ENCODE assay signal across 16 cellular contexts in the genomic region with DNA sequence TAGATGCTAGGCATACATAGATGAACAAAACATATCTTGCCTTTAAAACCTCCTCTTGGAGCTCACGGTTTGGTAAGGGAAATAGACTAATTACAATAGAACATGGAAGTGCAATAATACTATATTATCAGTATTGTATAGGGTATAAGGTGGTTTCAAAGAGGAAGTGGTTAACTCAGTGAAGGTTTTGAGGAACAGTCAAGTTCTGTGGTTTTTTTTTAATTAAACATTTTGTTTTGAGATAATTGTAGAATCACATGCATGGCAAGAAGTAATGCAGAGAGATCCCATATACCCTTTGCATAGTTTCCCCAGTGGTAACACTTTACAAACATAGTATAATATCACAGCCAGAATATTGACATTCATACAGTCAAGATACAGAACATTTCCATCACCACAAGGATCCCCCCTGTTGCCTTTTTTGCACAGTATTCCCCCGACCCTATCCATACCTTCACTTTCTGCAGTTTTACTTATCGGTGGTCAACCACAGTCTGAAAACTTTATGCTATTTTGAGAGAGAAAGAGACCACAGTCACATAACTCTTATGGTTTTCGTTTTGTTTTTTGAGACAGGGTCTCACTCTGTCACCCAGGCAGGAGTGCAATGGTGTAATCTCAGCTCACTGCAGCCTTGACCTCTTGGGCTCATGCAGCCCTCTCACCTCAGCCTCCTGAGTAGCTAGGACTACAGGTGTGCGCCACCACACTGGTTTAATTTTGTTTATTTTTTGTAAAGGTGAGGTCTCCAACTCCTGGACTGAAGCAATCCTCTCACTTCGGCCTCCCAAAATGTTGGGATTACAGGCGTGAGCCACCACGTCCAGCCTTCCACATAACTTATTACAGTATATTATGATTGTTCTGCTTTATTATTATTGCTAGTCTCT.
A peak's percentile ranks its signal among the peaks of the same experiment; 100 is the strongest.
DNase-seq lines count a peak whose midpoint lies in the region; ATAC-seq and TF ChIP-seq lines count a peak whose summit lies in the region.
"Had no signal": no experiment of that assay in that cellular context is flagged by ENCODE, and none has a peak within 500 bp of the region (broad histone marks: within the 10 kb centered on the region; RNA-seq: fewer than 3 reads in every experiment).

No MANE protein-coding gene starts in this region.

- H3K4me1 Mint-ChIP-seq in T-helper 2 cell treated with Interferon-gamma antibody and Interleukin-4, amounts not matched to agents 5 μg/mL and 100 μg/mL, for 36 hours (ENCODE audit: low read depth), result peaks cover 28% of the 10 kb centered on the region

- peaks cover 14% of the 10 kb centered on the region for H3K36me3 Mint-ChIP-seq in T-helper 2 cell treated with Interferon-gamma antibody and Interleukin-4, amounts not matched to agents 5 μg/mL and 100 μg/mL, for 36 hours (ENCODE audit: low read depth)

- H3K27me3 Mint-ChIP-seq in T-helper 2 cell treated with Interferon-gamma antibody and Interleukin-4, amounts not matched to agents 5 μg/mL and 100 μg/mL, for 36 hours (ENCODE audit: low read depth), result no peaks in the 10 kb centered on the region
- H3K27me3 Mint-ChIP-seq: central memory CD8-positive, alpha-beta T cell had no signal

- H3K4me2 ChIP-seq in BLaER1 treated with 17β-estradiol and CSF1 and Interleukin-3, amounts not matched to agents 10 nM and 100 nM, result peak overlapping the region in 7 of 11 experiments; percentile 9 to 54 (median 40); a peak in 11 of 22 replicates
- peak overlapping the region; percentile 9 for H3K4me2 ChIP-seq in Karpas-422 (ENCODE audit: low read depth, low read length, poor library complexity, severe bottlenecking)

- H3K9me3 ChIP-seq in BLaER1 treated with 17β-estradiol and CSF1 and Interleukin-3, amounts not matched to agents 10 nM and 100 nM (replicated peaks in 1 of 11), result peaks cover 7 to 20% (median 13%) of the 10 kb centered on the region in 11 experiments; a peak in 20 of 22 replicates
- H3K9me3 ChIP-seq in Karpas-422 (ENCODE audit: low read length) (no peaks in the 10 kb centered on the region), ovary (no peaks in the 10 kb centered on the region)
- H3K9me3 ChIP-seq: psoas muscle had no signal

- H3K27ac Mint-ChIP-seq in T-helper 2 cell treated with Interferon-gamma antibody and Interleukin-4, amounts not matched to agents 5 μg/mL and 100 μg/mL, for 36 hours, result no peak overlapping the region
- H3K27ac Mint-ChIP-seq: activated naive CD4-positive, alpha-beta T cell treated with anti-CD3 and anti-CD28 coated beads, Interleukin-2, amount 50 U/mL, for 72 hours had no signal

- peaks cover 0 to 13% (median 0%) of the 10 kb centered on the region in 11 experiments; a peak in 5 of 22 replicates for H3K36me3 ChIP-seq in BLaER1 treated with 17β-estradiol and CSF1 and Interleukin-3, amounts not matched to agents 10 nM and 100 nM
- H3K36me3 ChIP-seq in Karpas-422 (ENCODE audit: insufficient read depth, low read length) (no peaks in the 10 kb centered on the region), ovary (no peaks in the 10 kb centered on the region)

- H3K27me3 ChIP-seq in BLaER1 treated with 17β-estradiol and CSF1 and Interleukin-3, amounts not matched to agents 10 nM and 100 nM, result peaks cover 0 to 81% (median 0%) of the 10 kb centered on the region in 11 experiments; a peak in 6 of 22 replicates
- H3K27me3 ChIP-seq in Karpas-422 (ENCODE audit: low read length) (no peaks in the 10 kb centered on the region), ovary (no peaks in the 10 kb centered on the region)

- TF ChIP-seq POLR2A in ovary (IDR thresholded peaks at IDR 0.05), result no peak

- DNase-seq in Karpas-422, result peak; percentile 64
- no peak for DNase-seq in T-helper 2 cell treated with Interferon-gamma antibody and Interleukin-4, amounts not matched to agents 5 μg/mL and 100 μg/mL, for 36 hours (ENCODE audit: low spot score)
- no peak for DNase-seq in ovary
- DNase-seq in NCI-H2171 treated with DMSO at 0.1 percent for 48 hours (lab: John Stamatoyannopoulos, UW), result no peak
- DNase-seq: DMS79 treated with DMSO at 0.1 percent for 48 hours, glutamatergic neuron, NCI-H1694 treated with DMSO at 0.1 percent for 48 hours, NCI-H524 treated with DMSO at 0.1 percent for 48 hours, psoas muscle had no signal

- H4K20me1 ChIP-seq in BLaER1 treated with 17β-estradiol and CSF1 and Interleukin-3, amounts not matched to agents 10 nM and 100 nM, result peaks cover 0 to 16% (median 0%) of the 10 kb centered on the region in 11 experiments; a peak in 3 of 22 replicates
- H4K20me1 ChIP-seq in Karpas-422 (ENCODE audit: insufficient read depth, low read depth, low read length), result no peaks in the 10 kb centered on the region

- H2AFZ ChIP-seq in Karpas-422 (ENCODE audit: low read length), result no peak overlapping the region

- H3K79me2 ChIP-seq in Karpas-422 (ENCODE audit: low read length), result no peaks in the 10 kb centered on the region

- TF ChIP-seq EP300 in ovary (IDR thresholded peaks at IDR 0.05), result no peak

- WGBS in ovary, 3 donors, result 95 to 96% (median 95%) methylated on average over 8 of the region's 8 CpGs

- intact Hi-C loops in ovary (cut with DNase I), result loop anchor here in 2 of 4 donors (10.0 kb wide), 2 partner anchors 217 to 317 kb away; partner anchors contain the start of gene XPR1 (in 1 of the 2)

- H3K9me2 ChIP-seq in Karpas-422 (replicated peaks; ENCODE audit: insufficient read depth, low read length), result no peaks in the 10 kb centered on the region

- H3K9me3 Mint-ChIP-seq in T-helper 2 cell treated with Interferon-gamma antibody and Interleukin-4, amounts not matched to agents 5 μg/mL and 100 μg/mL, for 36 hours, result peaks cover 5% of the 10 kb centered on the region
- H3K9me3 Mint-ChIP-seq: activated naive CD4-positive, alpha-beta T cell treated with anti-CD3 and anti-CD28 coated beads, Interleukin-2, amount 50 U/mL, for 72 hours; central memory CD8-positive, alpha-beta T cell had no signal

- ATAC-seq in GM19468 (IDR thresholded peaks at IDR 0.05; ENCODE audit: extremely low read depth, unreplicated experiment), result peak; percentile 20
- no peak for ATAC-seq in HG03159 (IDR thresholded peaks at IDR 0.05; ENCODE audit: unreplicated experiment)
- ATAC-seq in HG03457 (IDR thresholded peaks at IDR 0.05; ENCODE audit: unreplicated experiment), result no peak
- ATAC-seq: activated naive CD4-positive, alpha-beta T cell treated with anti-CD3 and anti-CD28 coated beads, Interleukin-2, amount 50 U/mL, for 72 hours; psoas muscle; Right ventricle myocardium inferior had no signal

- no peak overlapping the region for H3K9ac ChIP-seq in BLaER1 treated with 17β-estradiol and CSF1 and Interleukin-3, amounts not matched to agents 10 nM and 100 nM
- H3K9ac ChIP-seq in Karpas-422 (ENCODE audit: low read length), result no peak overlapping the region

- no peak overlapping the region for H3K4me3 ChIP-seq in BLaER1 treated with 17β-estradiol and CSF1 and Interleukin-3, amounts not matched to agents 10 nM and 100 nM
- H3K4me3 ChIP-seq in Karpas-422 (ENCODE audit: low read length) (no peak overlapping the region), ovary (no peak overlapping the region)
- H3K4me3 ChIP-seq: psoas muscle had no signal

- TF ChIP-seq CTCF in ovary (IDR thresholded peaks at IDR 0.05), result no peak

- H3K27ac ChIP-seq in BLaER1 treated with 17β-estradiol and CSF1 and Interleukin-3, amounts not matched to agents 10 nM and 100 nM, result no peak overlapping the region
- H3K27ac ChIP-seq in Karpas-422 (ENCODE audit: low read length), result peak overlapping the region; percentile 45; the same call in 1 of the 2 replicates
- no peak overlapping the region for H3K27ac ChIP-seq in ovary
- H3K27ac ChIP-seq: psoas muscle had no signal

- H3K4me3 Mint-ChIP-seq in T-helper 2 cell treated with Interferon-gamma antibody and Interleukin-4, amounts not matched to agents 5 μg/mL and 100 μg/mL, for 36 hours, result peak overlapping the region; percentile 24
- H3K4me3 Mint-ChIP-seq: central memory CD8-positive, alpha-beta T cell had no signal

- H3K4me1 ChIP-seq in BLaER1 treated with 17β-estradiol and CSF1 and Interleukin-3, amounts not matched to agents 10 nM and 100 nM, result peaks cover 2 to 27% (median 19%) of the 10 kb centered on the region in 10 experiments
- H3K4me1 ChIP-seq in Karpas-422 (ENCODE audit: low read length) (peaks cover 18% of the 10 kb centered on the region), ovary (ENCODE audit: insufficient read depth) (no peaks in the 10 kb centered on the region)
- H3K4me1 ChIP-seq: psoas muscle had no signal
